ENCODE assay signal across 1 cellular context in the genomic region with DNA sequence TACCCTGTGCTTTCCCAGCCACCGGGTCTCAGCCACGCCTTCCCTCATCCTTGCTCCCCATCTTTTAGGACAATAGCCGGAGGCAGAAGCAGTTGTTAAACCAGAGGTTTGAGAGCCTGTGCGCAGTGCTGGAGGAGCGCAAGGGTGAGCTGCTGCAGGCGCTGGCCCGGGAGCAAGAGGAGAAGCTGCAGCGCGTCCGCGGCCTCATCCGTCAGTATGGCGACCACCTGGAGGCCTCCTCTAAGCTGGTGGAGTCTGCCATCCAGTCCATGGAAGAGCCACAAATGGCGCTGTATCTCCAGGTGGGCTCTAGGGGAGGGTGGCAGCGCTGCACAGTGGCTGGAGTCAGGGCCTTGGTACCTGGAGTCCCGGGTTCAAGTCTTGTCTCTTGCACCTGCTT.
TF ChIP-seq lines count a peak whose summit lies in the region.

No MANE protein-coding gene starts in this region.

TF ChIP-seq in K562, 482 proteins besides CTCF, POLR2A, EP300 and RAD21:
- TF ChIP-seq, protein P1, sequence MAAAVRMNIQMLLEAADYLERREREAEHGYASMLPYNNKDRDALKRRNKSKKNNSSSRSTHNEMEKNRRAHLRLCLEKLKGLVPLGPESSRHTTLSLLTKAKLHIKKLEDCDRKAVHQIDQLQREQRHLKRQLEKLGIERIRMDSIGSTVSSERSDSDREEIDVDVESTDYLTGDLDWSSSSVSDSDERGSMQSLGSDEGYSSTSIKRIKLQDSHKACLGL (CRISPR knock-in tag; IDR thresholded peaks at IDR 0.05; ENCODE audit: borderline replicate concordance, poor library complexity, severe bottlenecking) = no peak
- peak; percentile 70 for TF ChIP-seq ZBTB33 (CRISPR knock-in tag; IDR thresholded peaks at IDR 0.05)
TF ChIP-seq in K562: peak in this region for 1.
